Comparison of ENCODE assay signal across 8 cellular contexts in the genomic region with DNA sequence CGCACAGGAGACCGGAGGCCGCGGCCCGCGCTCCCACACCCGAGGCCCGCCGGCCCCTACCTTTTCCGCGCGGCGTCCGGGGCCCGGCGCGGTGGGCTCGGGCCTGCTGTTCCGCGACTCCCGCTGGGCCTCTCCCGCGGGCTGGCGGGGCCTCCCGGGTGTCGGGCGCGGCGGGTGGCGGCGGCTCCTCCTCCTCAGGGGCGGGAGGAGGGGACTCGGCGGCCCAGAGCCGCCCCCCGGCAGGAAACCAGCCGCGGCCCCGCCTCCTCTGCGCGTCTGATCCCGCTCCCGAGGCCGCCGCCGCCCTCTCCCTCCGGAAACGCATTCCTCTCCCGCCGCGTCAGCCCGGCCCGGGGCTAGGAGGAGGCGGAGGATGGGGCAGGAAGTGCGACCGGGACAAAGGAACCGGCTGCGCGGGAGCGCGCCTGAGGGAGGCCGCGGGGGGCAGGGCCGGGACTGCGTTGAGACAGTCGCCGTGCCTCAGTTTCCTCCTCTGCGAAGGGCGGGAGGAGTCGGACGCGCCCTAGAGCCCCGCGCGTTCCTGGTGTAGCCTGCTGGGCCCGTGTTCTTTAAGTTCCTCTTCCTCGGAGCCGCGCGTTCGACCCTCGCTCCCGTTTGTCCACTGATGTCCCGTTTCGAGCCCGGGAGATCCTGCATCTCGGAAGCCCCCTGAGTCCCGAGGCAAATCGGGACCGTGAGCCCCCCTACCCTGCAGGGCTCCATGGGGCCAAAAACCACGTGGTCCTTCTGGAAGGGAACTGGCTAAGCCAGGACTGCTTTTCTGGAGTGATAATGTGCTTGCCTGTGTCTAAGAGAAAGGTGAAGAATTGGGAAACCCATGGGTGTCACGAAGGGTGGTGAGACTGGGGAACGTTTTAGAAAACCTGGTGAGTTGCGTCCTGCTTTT.
DNase-seq lines count a peak whose midpoint lies in the region; ATAC-seq and TF ChIP-seq lines count a peak whose summit lies in the region.

ITGB1 (minus strand) TSS at position 146 of the 907 bp plus-strand sequence. CDS start 22,672 bp downstream, outside the sequence.

- peaks cover 7% of the 10 kb centered on the region for H3K27me3 Mint-ChIP-seq in activated T-cell treated with anti-CD3 and anti-CD28 coated beads, Interleukin-2, amount 50 U/mL, for 24 hours

- peak within 1 kb of the TSS; percentile 98 for H3K27ac Mint-ChIP-seq in activated T-cell treated with anti-CD3 and anti-CD28 coated beads, Interleukin-2, amount 50 U/mL, for 24 hours

- peak; percentile 82 for TF ChIP-seq POLR2A in erythroblast (IDR thresholded peaks at IDR 0.05; ENCODE audit: low read length)

- H3K27ac ChIP-seq in mucosa of rectum (ENCODE audit: low read depth in 2 of 2, low read length in 2 of 2) = peak within 1 kb of the TSS; percentile 93 to 95

- peak; percentile 69 for ATAC-seq in GM21528 (IDR thresholded peaks at IDR 0.05; ENCODE audit: low FRiP score, unreplicated experiment)

- no peak for TF ChIP-seq RAD21 in Ishikawa (IDR thresholded peaks at IDR 0.05; ENCODE audit: low read depth)

- H3K4me1 Mint-ChIP-seq in activated T-cell treated with anti-CD3 and anti-CD28 coated beads, Interleukin-2, amount 50 U/mL, for 24 hours (ENCODE audit: low read depth) = peaks cover 61% of the 10 kb centered on the region

- no peaks in the 10 kb centered on the region for H3K27me3 ChIP-seq in mucosa of rectum (ENCODE audit: control insufficient read depth in 2 of 2, insufficient read depth in 2 of 2, low read length in 2 of 2)

- TF ChIP-seq EP300 in Ishikawa (IDR thresholded peaks at IDR 0.05; ENCODE audit: borderline replicate concordance) = peak; percentile 79; the same call in 1 of the 2 replicates

- peaks cover 8% of the 10 kb centered on the region for H3K36me3 Mint-ChIP-seq in activated T-cell treated with anti-CD3 and anti-CD28 coated beads, Interleukin-2, amount 50 U/mL, for 24 hours (ENCODE audit: low read depth)

- peak within 1 kb of the TSS; percentile 90 for H3K4me3 Mint-ChIP-seq in activated T-cell treated with anti-CD3 and anti-CD28 coated beads, Interleukin-2, amount 50 U/mL, for 24 hours

- H3K4me3 ChIP-seq in mucosa of rectum (ENCODE audit: low read length in 2 of 2) = peak within 1 kb of the TSS; percentile 95 to 96

- peak; percentile 97 for DNase-seq in DMS 273 (lab: John Stamatoyannopoulos, UW; ENCODE audit: unreplicated experiment)
- DNase-seq in OCI-M2 (lab: John Stamatoyannopoulos, UW; ENCODE audit: unreplicated experiment) = peak; percentile 49
- peak; percentile 90 for DNase-seq in activated T-cell treated with anti-CD3 and anti-CD28 coated beads, Interleukin-2, amount 50 U/mL, for 24 hours
- peak; percentile 89 to 94 for DNase-seq in erythroblast (lab: John Stamatoyannopoulos, UW)
- DNase-seq in stimulated activated CD8-positive, alpha-beta memory T cell treated with anti-CD3 and anti-CD28 coated beads, Interleukin-4, amount 100 ng/mL, for 4 hours (ENCODE audit: low read depth in 2 of 2, low spot score in 1 of 2) = peak; percentile 54 to 63

- peak within 1 kb of the TSS; percentile 97 to 99 for H3K9ac ChIP-seq in mucosa of rectum (ENCODE audit: low read depth in 1 of 2, low read length in 2 of 2)

- peaks cover 12 to 27% of the 10 kb centered on the region in 2 donors for H3K4me1 ChIP-seq in mucosa of rectum (ENCODE audit: control insufficient read depth in 2 of 2, insufficient read depth in 2 of 2, low read length in 2 of 2)

- H3K36me3 ChIP-seq in mucosa of rectum (ENCODE audit: control insufficient read depth in 2 of 2, insufficient read depth in 2 of 2, low read length in 2 of 2) = no peaks in the 10 kb centered on the region

- no peaks in the 10 kb centered on the region for H3K9me3 ChIP-seq in mucosa of rectum (ENCODE audit: control insufficient read depth in 2 of 2, low read length in 2 of 2)

- no peaks in the 10 kb centered on the region for H3K9me3 Mint-ChIP-seq in activated T-cell treated with anti-CD3 and anti-CD28 coated beads, Interleukin-2, amount 50 U/mL, for 24 hours

TF ChIP-seq in Ishikawa, 13 proteins besides CTCF, POLR2A, EP300 and RAD21:
- TF ChIP-seq TAF1 (IDR thresholded peaks at IDR 0.05; ENCODE audit: low read depth) = peak; percentile 70; the same call in 1 of the 2 replicates
- TF ChIP-seq YY1 (IDR thresholded peaks at IDR 0.05; ENCODE audit: low read depth) = 0 out of 2 replicates have a peak, but pooled peaks have one; percentile 14
- TF ChIP-seq, protein P1, sequence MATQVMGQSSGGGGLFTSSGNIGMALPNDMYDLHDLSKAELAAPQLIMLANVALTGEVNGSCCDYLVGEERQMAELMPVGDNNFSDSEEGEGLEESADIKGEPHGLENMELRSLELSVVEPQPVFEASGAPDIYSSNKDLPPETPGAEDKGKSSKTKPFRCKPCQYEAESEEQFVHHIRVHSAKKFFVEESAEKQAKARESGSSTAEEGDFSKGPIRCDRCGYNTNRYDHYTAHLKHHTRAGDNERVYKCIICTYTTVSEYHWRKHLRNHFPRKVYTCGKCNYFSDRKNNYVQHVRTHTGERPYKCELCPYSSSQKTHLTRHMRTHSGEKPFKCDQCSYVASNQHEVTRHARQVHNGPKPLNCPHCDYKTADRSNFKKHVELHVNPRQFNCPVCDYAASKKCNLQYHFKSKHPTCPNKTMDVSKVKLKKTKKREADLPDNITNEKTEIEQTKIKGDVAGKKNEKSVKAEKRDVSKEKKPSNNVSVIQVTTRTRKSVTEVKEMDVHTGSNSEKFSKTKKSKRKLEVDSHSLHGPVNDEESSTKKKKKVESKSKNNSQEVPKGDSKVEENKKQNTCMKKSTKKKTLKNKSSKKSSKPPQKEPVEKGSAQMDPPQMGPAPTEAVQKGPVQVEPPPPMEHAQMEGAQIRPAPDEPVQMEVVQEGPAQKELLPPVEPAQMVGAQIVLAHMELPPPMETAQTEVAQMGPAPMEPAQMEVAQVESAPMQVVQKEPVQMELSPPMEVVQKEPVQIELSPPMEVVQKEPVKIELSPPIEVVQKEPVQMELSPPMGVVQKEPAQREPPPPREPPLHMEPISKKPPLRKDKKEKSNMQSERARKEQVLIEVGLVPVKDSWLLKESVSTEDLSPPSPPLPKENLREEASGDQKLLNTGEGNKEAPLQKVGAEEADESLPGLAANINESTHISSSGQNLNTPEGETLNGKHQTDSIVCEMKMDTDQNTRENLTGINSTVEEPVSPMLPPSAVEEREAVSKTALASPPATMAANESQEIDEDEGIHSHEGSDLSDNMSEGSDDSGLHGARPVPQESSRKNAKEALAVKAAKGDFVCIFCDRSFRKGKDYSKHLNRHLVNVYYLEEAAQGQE (IDR thresholded peaks at IDR 0.05; ENCODE audit: low read depth) = no peak
- peak; percentile 56; the same call in 1 of the 2 replicates for TF ChIP-seq ZBTB7A (IDR thresholded peaks at IDR 0.05; ENCODE audit: low read depth)
- peak; percentile 89 for TF ChIP-seq TEAD4 (IDR thresholded peaks at IDR 0.05)
- 0 out of 2 replicates have a peak, but pooled peaks have one; percentile 40 for TF ChIP-seq FOXM1 (IDR thresholded peaks at IDR 0.05; ENCODE audit: borderline replicate concordance, low read depth)
- TF ChIP-seq NFIC (IDR thresholded peaks at IDR 0.05) = peak; percentile 44; the same call in 1 of the 2 replicates
- TF ChIP-seq, protein P2, sequence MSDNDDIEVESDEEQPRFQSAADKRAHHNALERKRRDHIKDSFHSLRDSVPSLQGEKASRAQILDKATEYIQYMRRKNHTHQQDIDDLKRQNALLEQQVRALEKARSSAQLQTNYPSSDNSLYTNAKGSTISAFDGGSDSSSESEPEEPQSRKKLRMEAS (IDR thresholded peaks at IDR 0.05) = peak; percentile 92
- TF ChIP-seq, protein P3, sequence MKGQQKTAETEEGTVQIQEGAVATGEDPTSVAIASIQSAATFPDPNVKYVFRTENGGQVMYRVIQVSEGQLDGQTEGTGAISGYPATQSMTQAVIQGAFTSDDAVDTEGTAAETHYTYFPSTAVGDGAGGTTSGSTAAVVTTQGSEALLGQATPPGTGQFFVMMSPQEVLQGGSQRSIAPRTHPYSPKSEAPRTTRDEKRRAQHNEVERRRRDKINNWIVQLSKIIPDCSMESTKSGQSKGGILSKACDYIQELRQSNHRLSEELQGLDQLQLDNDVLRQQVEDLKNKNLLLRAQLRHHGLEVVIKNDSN (IDR thresholded peaks at IDR 0.05) = peak; percentile 71
- no peak for TF ChIP-seq EGR1 (IDR thresholded peaks at IDR 0.05)
- TF ChIP-seq CEBPB (IDR thresholded peaks at IDR 0.05) = no peak; the same call in 1 of the 2 replicates
- peak; percentile 47 for TF ChIP-seq CREB1 (IDR thresholded peaks at IDR 0.05; ENCODE audit: low read depth)
- TF ChIP-seq TCF12 (IDR thresholded peaks at IDR 0.05; ENCODE audit: low read depth) = peak; percentile 81

Comparison
In these comparisons a context has a peak if more than half of its experiments do, and no peak if none do; other contexts are left out.
1. Peak in every context shown above with its lines: DNase-seq, ATAC-seq, H3K4me3 ChIP-seq and H3K27ac ChIP-seq.